ENCODE assay signal across 8 cellular contexts in the genomic region with DNA sequence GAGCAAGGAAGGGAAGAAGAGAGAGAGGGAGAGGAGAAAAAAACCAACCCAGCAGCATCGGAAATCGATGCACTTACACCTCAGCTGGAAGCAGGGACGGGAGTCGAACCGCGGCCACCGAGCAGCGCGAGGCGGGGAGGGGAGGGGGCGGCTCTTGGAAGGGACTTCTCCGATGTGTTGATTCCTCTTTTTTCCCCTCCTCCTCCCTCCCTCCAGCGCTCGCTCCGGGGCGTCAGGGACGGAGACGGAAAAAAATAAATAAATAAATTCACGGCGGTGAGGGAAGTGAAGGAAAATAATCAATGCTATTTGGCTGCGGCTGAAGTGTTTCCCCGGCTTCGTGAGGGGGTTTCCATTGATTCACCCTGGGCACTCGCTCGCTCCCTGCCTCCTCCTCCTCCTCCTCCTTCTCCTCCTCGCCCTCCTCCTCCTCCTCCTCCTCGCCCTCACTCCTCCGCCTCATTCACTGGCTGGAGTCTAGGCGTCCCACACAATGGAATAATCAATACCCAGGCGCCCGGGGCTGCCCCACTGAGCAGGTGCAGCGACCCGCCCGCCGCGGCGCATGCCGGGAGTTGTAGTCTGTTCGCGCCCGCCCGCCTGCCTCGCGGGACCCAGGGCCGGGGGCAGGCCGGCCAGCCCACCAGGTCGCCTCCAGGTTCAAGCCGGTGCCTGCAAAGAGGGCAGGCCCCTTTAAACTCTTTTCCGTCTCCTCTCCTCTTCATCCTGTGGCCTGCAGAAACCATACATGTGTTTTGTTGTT. TPM values are rescaled to one million over a fixed set of nuclear protein-coding genes. Genes with fewer than 3 reads are reported as not detected.
DNase-seq lines count a peak whose midpoint lies in the region; ATAC-seq and TF ChIP-seq lines count a peak whose summit lies in the region.

A gene (minus strand): TSS at position 500 of the 763 bp plus-strand sequence. CDS start 16,440 bp downstream, outside the sequence.

- H3K9me3 Mint-ChIP-seq in GM23338 = no peaks in the 10 kb centered on the region

- H3K9me2 ChIP-seq in GM23338 (ENCODE audit: insufficient read depth) (no peaks in the 10 kb centered on the region), MM.1S (replicated peaks; ENCODE audit: insufficient read depth, low read length) (no peaks in the 10 kb centered on the region)

- H3K4me1 ChIP-seq in GM23338 (ENCODE audit: insufficient read depth) (peaks cover 52% of the 10 kb centered on the region), MM.1S (ENCODE audit: low read length) (no peaks in the 10 kb centered on the region)

- H2AFZ ChIP-seq in GM23338 = 0 out of 2 replicates have a peak within 1 kb of the TSS, but pooled peaks have one; percentile 70
- H2AFZ ChIP-seq in MM.1S (ENCODE audit: low read length) = peak within 1 kb of the TSS; percentile 74

- no peaks in the 10 kb centered on the region; the same call in 2 of the 3 replicates for H3K36me3 Mint-ChIP-seq in GM23338 (ENCODE audit: low read depth)

- 0 out of 2 replicates have a peak, but pooled peaks have one; percentile 35 for TF ChIP-seq POLR2A in Raji (IDR thresholded peaks at IDR 0.05; ENCODE audit: insufficient read depth, low read depth, low read length)

- H3K27me3 ChIP-seq in GM23338 (ENCODE audit: insufficient read depth) (no peaks in the 10 kb centered on the region), MM.1S (replicated peaks; ENCODE audit: insufficient read depth, low read length) (no peaks in the 10 kb centered on the region)

- peak; percentile 70 for ATAC-seq in GM23338

- no peak within 1 kb of the TSS; the same call in 2 of the 3 replicates for H3K4me3 Mint-ChIP-seq in GM23338

- no peak for TF ChIP-seq CTCF in GM23338 (conservative IDR thresholded peaks at IDR 0.05; ENCODE audit: low read depth in 2 of 2)
- no peak for TF ChIP-seq CTCF in MM.1S (IDR thresholded peaks at IDR 0.05; ENCODE audit: low read length)

- H3K27ac Mint-ChIP-seq in GM23338 = peak within 1 kb of the TSS; percentile 95

- H4K20me1 ChIP-seq in GM23338 (replicated peaks; ENCODE audit: insufficient read depth) = no peaks in the 10 kb centered on the region
- H4K20me1 ChIP-seq in MM.1S (ENCODE audit: insufficient read depth, low read length) = no peaks in the 10 kb centered on the region

- peaks cover 13% of the 10 kb centered on the region for H3K4me1 Mint-ChIP-seq in GM23338

- peak within 1 kb of the TSS; percentile 99 for H3K27ac ChIP-seq in GM23338 (ENCODE audit: low read depth)
- no peak within 1 kb of the TSS for H3K27ac ChIP-seq in MM.1S (ENCODE audit: low read length)

- peaks cover under 1% of the 10 kb centered on the region for H3K27me3 Mint-ChIP-seq in GM23338 (ENCODE audit: insufficient read depth, low read depth, poor library complexity)

- no peaks in the 10 kb centered on the region for H3K9me3 ChIP-seq in MM.1S (replicated peaks; ENCODE audit: insufficient read depth, low read length)

- peak within 1 kb of the TSS; percentile 100 for H3K4me2 ChIP-seq in GM23338
- H3K4me2 ChIP-seq in MM.1S (ENCODE audit: low read depth, low read length) = peak within 1 kb of the TSS; percentile 76

- peak within 1 kb of the TSS; percentile 23; the same call in 1 of the 2 replicates for H3K9ac ChIP-seq in MM.1S (ENCODE audit: low read length)

- H3F3A ChIP-seq in GM23338 (replicated peaks; ENCODE audit: low read depth) = 0 out of 2 replicates have a peak, but pooled peaks cover 10% of the 10 kb centered on the region
- H3F3A ChIP-seq in MM.1S (ENCODE audit: insufficient read depth, low read length) = no peaks in the 10 kb centered on the region

- peak; percentile 75 for DNase-seq in DMS153 treated with DMSO at 0.1 percent for 48 hours (lab: John Stamatoyannopoulos, UW; ENCODE audit: unreplicated experiment)
- peak; percentile 95 for DNase-seq in GM23338 (ENCODE audit: low spot score)
- DNase-seq in MM.1S = peak; percentile 38
- peak; percentile 94 for DNase-seq in activated effector memory CD4-positive, alpha-beta T cell treated with anti-CD3 and anti-CD28 coated beads, Interleukin-2, amount 50 U/mL, for 16 hours
- peak; percentile 89 for DNase-seq in globus pallidus (ENCODE audit: low spot score)
- DNase-seq in occipital lobe (lab: John Stamatoyannopoulos, UW) = peak; percentile 86
- DNase-seq in superior temporal gyrus (ENCODE audit: extremely low spot score) = peak; percentile 89

- H3K4me3 ChIP-seq in GM23338 (peak within 1 kb of the TSS; percentile 100), MM.1S (ENCODE audit: low read length) (peak within 1 kb of the TSS; percentile 65)

- H3K79me2 ChIP-seq in GM23338 (replicated peaks; ENCODE audit: insufficient read depth) (peaks cover 48% of the 10 kb centered on the region), MM.1S (ENCODE audit: low read length) (peaks cover 2% of the 10 kb centered on the region)

- H3K36me3 ChIP-seq in GM23338 (ENCODE audit: insufficient read depth) (no peaks in the 10 kb centered on the region), MM.1S (replicated peaks; ENCODE audit: insufficient read depth, low read length) (no peaks in the 10 kb centered on the region)

TF ChIP-seq in GM23338, 12 proteins besides CTCF, POLR2A, EP300 and RAD21 (continues in another document):
- TF ChIP-seq POLR2AphosphoS5 (IDR thresholded peaks at IDR 0.05; ENCODE audit: low read depth) = peak; percentile 51; the same call in 1 of the 2 replicates
- TF ChIP-seq, protein P1, sequence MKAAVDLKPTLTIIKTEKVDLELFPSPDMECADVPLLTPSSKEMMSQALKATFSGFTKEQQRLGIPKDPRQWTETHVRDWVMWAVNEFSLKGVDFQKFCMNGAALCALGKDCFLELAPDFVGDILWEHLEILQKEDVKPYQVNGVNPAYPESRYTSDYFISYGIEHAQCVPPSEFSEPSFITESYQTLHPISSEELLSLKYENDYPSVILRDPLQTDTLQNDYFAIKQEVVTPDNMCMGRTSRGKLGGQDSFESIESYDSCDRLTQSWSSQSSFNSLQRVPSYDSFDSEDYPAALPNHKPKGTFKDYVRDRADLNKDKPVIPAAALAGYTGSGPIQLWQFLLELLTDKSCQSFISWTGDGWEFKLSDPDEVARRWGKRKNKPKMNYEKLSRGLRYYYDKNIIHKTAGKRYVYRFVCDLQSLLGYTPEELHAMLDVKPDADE (IDR thresholded peaks at IDR 0.05) = peak; percentile 50; the same call in 1 of the 2 replicates
- no peak for TF ChIP-seq ZNF331 (CRISPR knock-in tag; IDR thresholded peaks at IDR 0.05; ENCODE audit: low read depth)
- TF ChIP-seq, protein P2, sequence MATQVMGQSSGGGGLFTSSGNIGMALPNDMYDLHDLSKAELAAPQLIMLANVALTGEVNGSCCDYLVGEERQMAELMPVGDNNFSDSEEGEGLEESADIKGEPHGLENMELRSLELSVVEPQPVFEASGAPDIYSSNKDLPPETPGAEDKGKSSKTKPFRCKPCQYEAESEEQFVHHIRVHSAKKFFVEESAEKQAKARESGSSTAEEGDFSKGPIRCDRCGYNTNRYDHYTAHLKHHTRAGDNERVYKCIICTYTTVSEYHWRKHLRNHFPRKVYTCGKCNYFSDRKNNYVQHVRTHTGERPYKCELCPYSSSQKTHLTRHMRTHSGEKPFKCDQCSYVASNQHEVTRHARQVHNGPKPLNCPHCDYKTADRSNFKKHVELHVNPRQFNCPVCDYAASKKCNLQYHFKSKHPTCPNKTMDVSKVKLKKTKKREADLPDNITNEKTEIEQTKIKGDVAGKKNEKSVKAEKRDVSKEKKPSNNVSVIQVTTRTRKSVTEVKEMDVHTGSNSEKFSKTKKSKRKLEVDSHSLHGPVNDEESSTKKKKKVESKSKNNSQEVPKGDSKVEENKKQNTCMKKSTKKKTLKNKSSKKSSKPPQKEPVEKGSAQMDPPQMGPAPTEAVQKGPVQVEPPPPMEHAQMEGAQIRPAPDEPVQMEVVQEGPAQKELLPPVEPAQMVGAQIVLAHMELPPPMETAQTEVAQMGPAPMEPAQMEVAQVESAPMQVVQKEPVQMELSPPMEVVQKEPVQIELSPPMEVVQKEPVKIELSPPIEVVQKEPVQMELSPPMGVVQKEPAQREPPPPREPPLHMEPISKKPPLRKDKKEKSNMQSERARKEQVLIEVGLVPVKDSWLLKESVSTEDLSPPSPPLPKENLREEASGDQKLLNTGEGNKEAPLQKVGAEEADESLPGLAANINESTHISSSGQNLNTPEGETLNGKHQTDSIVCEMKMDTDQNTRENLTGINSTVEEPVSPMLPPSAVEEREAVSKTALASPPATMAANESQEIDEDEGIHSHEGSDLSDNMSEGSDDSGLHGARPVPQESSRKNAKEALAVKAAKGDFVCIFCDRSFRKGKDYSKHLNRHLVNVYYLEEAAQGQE (IDR thresholded peaks at IDR 0.05; ENCODE audit: unreplicated experiment) = no peak

RNA-seq across cellular contexts. Expression of the gene that starts here (rescaled TPM):
- 9.9 and 11.6 TPM in 2 replicates for total RNA-seq in GM23338 (2014; rRNA removed; shearing (Covaris generic))
- 18.5 and 22.4 TPM in 2 replicates for polyA plus RNA-seq in GM23338 (2016; fragmentation: Nextera tagmentation; extraction: Ambion mirVana)
- total RNA-seq in occipital lobe = 1.2 TPM

Comparison
In these comparisons a context has a peak if more than half of its experiments do, and no peak if none do; other contexts are left out.
1. DNase-seq: peak in every context shown above with its lines; median percentile 95 in GM23338; 94 in activated effector memory CD4-positive, alpha-beta T cell treated with anti-CD3 and anti-CD28 coated beads, Interleukin-2, amount 50 U/mL, for 16 hours; 89 in globus pallidus; 89 in superior temporal gyrus; 86 in occipital lobe; 75 in DMS153 treated with DMSO at 0.1 percent for 48 hours; 38 in MM.1S.